1 cellular context compared by ENCODE assay signal in the genomic region with DNA sequence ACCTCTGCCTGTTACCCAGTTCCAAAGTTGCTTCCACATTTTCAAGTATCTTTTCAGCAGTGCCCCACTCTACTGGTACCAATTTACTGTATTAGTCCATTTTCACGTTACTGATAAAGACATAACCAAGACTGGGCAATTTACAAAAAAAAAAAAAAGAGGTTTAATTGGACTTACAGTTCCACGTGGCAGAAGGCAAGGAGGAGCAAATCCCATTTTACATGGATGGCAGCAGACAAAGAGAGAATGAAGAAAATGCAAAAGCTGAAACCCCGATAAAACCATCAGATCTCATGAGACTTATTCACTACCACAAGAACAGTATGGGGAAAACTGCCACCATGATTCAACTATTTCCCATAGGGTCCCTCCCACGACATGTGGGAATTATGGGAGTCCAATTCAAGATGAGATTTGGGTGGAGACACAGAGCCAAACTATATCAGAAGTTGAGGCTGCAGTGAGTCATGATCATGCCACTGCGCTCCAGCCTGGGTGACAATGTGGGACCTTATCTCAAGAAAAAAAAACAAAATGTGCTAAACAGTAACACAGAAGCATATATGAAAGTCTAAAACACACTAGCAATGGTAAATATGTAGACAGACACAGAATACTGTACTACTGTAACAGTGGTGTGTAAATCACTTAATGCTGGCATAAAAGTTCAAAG.
TF ChIP-seq lines count a peak whose summit lies in the region.

No MANE protein-coding gene starts in this region.

TF ChIP-seq in K562, 482 proteins besides CTCF, POLR2A, EP300 and RAD21 (continued from another document and continues in another):
- TF ChIP-seq, protein P1, sequence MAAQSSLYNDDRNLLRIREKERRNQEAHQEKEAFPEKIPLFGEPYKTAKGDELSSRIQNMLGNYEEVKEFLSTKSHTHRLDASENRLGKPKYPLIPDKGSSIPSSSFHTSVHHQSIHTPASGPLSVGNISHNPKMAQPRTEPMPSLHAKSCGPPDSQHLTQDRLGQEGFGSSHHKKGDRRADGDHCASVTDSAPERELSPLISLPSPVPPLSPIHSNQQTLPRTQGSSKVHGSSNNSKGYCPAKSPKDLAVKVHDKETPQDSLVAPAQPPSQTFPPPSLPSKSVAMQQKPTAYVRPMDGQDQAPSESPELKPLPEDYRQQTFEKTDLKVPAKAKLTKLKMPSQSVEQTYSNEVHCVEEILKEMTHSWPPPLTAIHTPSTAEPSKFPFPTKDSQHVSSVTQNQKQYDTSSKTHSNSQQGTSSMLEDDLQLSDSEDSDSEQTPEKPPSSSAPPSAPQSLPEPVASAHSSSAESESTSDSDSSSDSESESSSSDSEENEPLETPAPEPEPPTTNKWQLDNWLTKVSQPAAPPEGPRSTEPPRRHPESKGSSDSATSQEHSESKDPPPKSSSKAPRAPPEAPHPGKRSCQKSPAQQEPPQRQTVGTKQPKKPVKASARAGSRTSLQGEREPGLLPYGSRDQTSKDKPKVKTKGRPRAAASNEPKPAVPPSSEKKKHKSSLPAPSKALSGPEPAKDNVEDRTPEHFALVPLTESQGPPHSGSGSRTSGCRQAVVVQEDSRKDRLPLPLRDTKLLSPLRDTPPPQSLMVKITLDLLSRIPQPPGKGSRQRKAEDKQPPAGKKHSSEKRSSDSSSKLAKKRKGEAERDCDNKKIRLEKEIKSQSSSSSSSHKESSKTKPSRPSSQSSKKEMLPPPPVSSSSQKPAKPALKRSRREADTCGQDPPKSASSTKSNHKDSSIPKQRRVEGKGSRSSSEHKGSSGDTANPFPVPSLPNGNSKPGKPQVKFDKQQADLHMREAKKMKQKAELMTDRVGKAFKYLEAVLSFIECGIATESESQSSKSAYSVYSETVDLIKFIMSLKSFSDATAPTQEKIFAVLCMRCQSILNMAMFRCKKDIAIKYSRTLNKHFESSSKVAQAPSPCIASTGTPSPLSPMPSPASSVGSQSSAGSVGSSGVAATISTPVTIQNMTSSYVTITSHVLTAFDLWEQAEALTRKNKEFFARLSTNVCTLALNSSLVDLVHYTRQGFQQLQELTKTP (IDR thresholded peaks at IDR 0.05; ENCODE audit: low read depth in 1 of 2, partially characterized antibody in 2 of 2): no peak
- no peak for TF ChIP-seq ZNF184 (CRISPR knock-in tag; IDR thresholded peaks at IDR 0.05)
- TF ChIP-seq TBP (optimal IDR thresholded peaks at IDR 0.05; ENCODE audit: low read depth, low read length): no peak
- TF ChIP-seq MTF1 (CRISPR knock-in tag; IDR thresholded peaks at IDR 0.05; ENCODE audit: borderline replicate concordance): no peak
- TF ChIP-seq ZNF717 (CRISPR knock-in tag; IDR thresholded peaks at IDR 0.05): no peak
- TF ChIP-seq ZKSCAN1 (IDR thresholded peaks at IDR 0.05; ENCODE audit: low read depth, low read length): no peak
- TF ChIP-seq, protein P2, sequence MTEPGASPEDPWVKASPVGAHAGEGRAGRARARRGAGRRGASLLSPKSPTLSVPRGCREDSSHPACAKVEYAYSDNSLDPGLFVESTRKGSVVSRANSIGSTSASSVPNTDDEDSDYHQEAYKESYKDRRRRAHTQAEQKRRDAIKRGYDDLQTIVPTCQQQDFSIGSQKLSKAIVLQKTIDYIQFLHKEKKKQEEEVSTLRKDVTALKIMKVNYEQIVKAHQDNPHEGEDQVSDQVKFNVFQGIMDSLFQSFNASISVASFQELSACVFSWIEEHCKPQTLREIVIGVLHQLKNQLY (CRISPR knock-in tag; conservative IDR thresholded peaks at IDR 0.05): no peak
- no peak for TF ChIP-seq ETV1 (tag; conservative IDR thresholded peaks at IDR 0.05; ENCODE audit: low read depth)
- no peak for TF ChIP-seq PRMT5 (CRISPR knock-in tag; IDR thresholded peaks at IDR 0.05)
- TF ChIP-seq, protein P3, sequence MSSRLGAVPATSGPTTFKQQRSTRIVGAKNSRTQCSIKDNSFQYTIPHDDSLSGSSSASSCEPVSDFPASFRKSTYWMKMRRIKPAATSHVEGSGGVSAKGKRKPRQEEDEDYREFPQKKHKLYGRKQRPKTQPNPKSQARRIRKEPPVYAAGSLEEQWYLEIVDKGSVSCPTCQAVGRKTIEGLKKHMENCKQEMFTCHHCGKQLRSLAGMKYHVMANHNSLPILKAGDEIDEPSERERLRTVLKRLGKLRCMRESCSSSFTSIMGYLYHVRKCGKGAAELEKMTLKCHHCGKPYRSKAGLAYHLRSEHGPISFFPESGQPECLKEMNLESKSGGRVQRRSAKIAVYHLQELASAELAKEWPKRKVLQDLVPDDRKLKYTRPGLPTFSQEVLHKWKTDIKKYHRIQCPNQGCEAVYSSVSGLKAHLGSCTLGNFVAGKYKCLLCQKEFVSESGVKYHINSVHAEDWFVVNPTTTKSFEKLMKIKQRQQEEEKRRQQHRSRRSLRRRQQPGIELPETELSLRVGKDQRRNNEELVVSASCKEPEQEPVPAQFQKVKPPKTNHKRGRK (tag; IDR thresholded peaks at IDR 0.05): no peak
- no peak for TF ChIP-seq KAT2B (IDR thresholded peaks at IDR 0.05; ENCODE audit: low read depth, low read length)
- TF ChIP-seq, protein P4, sequence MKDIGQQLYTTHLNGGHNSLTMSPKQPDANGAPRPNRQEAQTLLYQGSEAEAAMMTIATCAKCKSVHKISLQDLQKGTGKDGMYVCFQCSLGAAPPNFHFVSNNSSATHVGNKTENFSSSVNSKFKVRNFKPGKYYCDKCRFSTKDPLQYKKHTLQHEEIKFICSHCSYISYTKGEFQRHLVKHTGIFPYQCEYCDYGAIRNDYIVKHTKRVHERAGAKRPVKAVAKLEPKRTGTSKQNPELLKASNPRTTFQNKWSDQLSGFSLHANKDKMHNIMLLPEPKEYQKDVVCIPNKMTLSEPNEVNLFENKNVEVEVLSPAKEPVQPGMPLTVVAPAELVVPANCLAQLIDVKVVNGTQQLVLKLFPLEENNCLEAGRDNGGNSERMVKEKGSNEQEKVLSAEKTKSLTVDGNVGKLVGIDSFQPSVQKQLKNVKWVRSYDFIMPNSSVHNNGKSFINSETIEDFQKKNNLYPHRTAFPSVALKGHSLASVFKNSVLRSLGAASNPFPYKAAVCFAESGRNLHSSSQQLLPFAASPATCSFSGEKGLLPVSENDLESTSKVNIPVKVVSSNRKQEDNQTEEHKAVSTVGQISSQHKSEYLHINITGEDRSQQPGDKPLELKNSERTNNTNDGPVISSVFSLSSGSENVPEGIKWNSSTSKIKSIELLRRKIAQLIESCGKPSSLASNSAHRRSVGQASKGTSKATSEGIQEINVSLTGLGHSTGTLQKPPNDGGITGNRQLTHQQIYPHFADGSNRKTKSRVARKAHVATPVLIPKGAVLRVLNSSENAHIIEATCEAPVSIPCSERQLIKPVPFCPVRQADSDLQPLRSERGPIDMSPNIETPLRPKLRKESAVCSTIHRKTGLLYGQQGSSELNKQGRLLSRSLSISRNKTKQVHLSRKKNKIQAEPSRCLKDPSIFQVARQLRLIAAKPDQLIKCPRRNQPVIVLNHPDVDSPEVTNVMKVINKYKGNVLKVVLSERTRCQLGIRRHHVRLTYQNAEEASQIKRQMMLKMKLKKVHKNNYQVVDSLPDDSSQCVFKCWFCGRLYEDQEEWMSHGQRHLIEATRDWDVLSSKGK (CRISPR knock-in tag; IDR thresholded peaks at IDR 0.05): no peak
- TF ChIP-seq ZC3H4 (CRISPR knock-in tag; IDR thresholded peaks at IDR 0.05; ENCODE audit: borderline replicate concordance): no peak
- no peak for TF ChIP-seq PTBP1 (IDR thresholded peaks at IDR 0.05; ENCODE audit: low read depth, low read length)
- no peak for TF ChIP-seq LARP7 (IDR thresholded peaks at IDR 0.05)
- TF ChIP-seq, protein P5, sequence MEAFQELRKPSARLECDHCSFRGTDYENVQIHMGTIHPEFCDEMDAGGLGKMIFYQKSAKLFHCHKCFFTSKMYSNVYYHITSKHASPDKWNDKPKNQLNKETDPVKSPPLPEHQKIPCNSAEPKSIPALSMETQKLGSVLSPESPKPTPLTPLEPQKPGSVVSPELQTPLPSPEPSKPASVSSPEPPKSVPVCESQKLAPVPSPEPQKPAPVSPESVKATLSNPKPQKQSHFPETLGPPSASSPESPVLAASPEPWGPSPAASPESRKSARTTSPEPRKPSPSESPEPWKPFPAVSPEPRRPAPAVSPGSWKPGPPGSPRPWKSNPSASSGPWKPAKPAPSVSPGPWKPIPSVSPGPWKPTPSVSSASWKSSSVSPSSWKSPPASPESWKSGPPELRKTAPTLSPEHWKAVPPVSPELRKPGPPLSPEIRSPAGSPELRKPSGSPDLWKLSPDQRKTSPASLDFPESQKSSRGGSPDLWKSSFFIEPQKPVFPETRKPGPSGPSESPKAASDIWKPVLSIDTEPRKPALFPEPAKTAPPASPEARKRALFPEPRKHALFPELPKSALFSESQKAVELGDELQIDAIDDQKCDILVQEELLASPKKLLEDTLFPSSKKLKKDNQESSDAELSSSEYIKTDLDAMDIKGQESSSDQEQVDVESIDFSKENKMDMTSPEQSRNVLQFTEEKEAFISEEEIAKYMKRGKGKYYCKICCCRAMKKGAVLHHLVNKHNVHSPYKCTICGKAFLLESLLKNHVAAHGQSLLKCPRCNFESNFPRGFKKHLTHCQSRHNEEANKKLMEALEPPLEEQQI (IDR thresholded peaks at IDR 0.05): 0 out of 2 replicates have a peak, but pooled peaks have one; percentile 40
- TF ChIP-seq HIVEP1 (CRISPR knock-in tag; IDR thresholded peaks at IDR 0.05): no peak
- no peak for TF ChIP-seq ZNF764 (CRISPR knock-in tag; IDR thresholded peaks at IDR 0.05; ENCODE audit: low read depth)
- TF ChIP-seq, protein P6, sequence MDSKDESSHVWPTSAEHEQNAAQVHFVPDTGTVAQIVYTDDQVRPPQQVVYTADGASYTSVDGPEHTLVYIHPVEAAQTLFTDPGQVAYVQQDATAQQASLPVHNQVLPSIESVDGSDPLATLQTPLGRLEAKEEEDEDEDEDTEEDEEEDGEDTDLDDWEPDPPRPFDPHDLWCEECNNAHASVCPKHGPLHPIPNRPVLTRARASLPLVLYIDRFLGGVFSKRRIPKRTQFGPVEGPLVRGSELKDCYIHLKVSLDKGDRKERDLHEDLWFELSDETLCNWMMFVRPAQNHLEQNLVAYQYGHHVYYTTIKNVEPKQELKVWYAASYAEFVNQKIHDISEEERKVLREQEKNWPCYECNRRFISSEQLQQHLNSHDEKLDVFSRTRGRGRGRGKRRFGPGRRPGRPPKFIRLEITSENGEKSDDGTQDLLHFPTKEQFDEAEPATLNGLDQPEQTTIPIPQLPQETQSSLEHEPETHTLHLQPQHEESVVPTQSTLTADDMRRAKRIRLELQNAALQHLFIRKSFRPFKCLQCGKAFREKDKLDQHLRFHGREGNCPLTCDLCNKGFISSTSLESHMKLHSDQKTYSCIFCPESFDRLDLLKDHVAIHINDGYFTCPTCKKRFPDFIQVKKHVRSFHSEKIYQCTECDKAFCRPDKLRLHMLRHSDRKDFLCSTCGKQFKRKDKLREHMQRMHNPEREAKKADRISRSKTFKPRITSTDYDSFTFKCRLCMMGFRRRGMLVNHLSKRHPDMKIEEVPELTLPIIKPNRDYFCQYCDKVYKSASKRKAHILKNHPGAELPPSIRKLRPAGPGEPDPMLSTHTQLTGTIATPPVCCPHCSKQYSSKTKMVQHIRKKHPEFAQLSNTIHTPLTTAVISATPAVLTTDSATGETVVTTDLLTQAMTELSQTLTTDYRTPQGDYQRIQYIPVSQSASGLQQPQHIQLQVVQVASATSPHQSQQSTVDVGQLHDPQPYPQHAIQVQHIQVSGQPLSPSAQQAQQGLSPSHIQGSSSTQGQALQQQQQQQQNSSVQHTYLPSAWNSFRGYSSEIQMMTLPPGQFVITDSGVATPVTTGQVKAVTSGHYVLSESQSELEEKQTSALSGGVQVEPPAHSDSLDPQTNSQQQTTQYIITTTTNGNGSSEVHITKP (IDR thresholded peaks at IDR 0.05; ENCODE audit: partially characterized antibody): no peak
- TF ChIP-seq BCL6 (CRISPR knock-in tag; IDR thresholded peaks at IDR 0.05): no peak
- no peak for TF ChIP-seq POLR2B (IDR thresholded peaks at IDR 0.05; ENCODE audit: low read depth, partially characterized antibody)
- TF ChIP-seq, protein P7, sequence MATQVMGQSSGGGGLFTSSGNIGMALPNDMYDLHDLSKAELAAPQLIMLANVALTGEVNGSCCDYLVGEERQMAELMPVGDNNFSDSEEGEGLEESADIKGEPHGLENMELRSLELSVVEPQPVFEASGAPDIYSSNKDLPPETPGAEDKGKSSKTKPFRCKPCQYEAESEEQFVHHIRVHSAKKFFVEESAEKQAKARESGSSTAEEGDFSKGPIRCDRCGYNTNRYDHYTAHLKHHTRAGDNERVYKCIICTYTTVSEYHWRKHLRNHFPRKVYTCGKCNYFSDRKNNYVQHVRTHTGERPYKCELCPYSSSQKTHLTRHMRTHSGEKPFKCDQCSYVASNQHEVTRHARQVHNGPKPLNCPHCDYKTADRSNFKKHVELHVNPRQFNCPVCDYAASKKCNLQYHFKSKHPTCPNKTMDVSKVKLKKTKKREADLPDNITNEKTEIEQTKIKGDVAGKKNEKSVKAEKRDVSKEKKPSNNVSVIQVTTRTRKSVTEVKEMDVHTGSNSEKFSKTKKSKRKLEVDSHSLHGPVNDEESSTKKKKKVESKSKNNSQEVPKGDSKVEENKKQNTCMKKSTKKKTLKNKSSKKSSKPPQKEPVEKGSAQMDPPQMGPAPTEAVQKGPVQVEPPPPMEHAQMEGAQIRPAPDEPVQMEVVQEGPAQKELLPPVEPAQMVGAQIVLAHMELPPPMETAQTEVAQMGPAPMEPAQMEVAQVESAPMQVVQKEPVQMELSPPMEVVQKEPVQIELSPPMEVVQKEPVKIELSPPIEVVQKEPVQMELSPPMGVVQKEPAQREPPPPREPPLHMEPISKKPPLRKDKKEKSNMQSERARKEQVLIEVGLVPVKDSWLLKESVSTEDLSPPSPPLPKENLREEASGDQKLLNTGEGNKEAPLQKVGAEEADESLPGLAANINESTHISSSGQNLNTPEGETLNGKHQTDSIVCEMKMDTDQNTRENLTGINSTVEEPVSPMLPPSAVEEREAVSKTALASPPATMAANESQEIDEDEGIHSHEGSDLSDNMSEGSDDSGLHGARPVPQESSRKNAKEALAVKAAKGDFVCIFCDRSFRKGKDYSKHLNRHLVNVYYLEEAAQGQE (CRISPR knock-in tag; IDR thresholded peaks at IDR 0.05; ENCODE audit: low read depth): no peak
- TF ChIP-seq U2AF1 (optimal IDR thresholded peaks at IDR 0.05; ENCODE audit: low read depth, low read length): no peak
- no peak for TF ChIP-seq STAG1 (CRISPR knock-in tag; IDR thresholded peaks at IDR 0.05; ENCODE audit: borderline replicate concordance)
- no peak for TF ChIP-seq KDM4B (IDR thresholded peaks at IDR 0.05; ENCODE audit: borderline replicate concordance in 2 of 2, low read depth in 1 of 2)
- 0 out of 2 replicates have a peak, but pooled peaks have one; percentile 55 for TF ChIP-seq ZNF766 (CRISPR knock-in tag; conservative IDR thresholded peaks at IDR 0.05)
- no peak for TF ChIP-seq ZBTB8A (IDR thresholded peaks at IDR 0.05; ENCODE audit: partially characterized antibody)
- TF ChIP-seq MYC (IDR thresholded peaks at IDR 0.05; ENCODE audit: low read depth, low read length): no peak
- no peak for TF ChIP-seq MYC (CRISPR knock-in tag; IDR thresholded peaks at IDR 0.05; ENCODE audit: borderline replicate concordance, low read depth)
- TF ChIP-seq, protein P8, sequence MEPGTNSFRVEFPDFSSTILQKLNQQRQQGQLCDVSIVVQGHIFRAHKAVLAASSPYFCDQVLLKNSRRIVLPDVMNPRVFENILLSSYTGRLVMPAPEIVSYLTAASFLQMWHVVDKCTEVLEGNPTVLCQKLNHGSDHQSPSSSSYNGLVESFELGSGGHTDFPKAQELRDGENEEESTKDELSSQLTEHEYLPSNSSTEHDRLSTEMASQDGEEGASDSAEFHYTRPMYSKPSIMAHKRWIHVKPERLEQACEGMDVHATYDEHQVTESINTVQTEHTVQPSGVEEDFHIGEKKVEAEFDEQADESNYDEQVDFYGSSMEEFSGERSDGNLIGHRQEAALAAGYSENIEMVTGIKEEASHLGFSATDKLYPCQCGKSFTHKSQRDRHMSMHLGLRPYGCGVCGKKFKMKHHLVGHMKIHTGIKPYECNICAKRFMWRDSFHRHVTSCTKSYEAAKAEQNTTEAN (CRISPR knock-in tag; IDR thresholded peaks at IDR 0.05): no peak
- no peak for TF ChIP-seq TSC22D4 (tag; IDR thresholded peaks at IDR 0.05)
- no peak for TF ChIP-seq CBX2 (IDR thresholded peaks at IDR 0.05; ENCODE audit: insufficient read depth, low read length, poor library complexity, severe bottlenecking)
- no peak for TF ChIP-seq JUN (IDR thresholded peaks at IDR 0.05; ENCODE audit: borderline replicate concordance, low read depth, low read length)
- no peak for TF ChIP-seq JUN (CRISPR knock-in tag; IDR thresholded peaks at IDR 0.05; ENCODE audit: borderline replicate concordance)
- TF ChIP-seq MAFG (tag; conservative IDR thresholded peaks at IDR 0.05): no peak
